In the genomic region with DNA sequence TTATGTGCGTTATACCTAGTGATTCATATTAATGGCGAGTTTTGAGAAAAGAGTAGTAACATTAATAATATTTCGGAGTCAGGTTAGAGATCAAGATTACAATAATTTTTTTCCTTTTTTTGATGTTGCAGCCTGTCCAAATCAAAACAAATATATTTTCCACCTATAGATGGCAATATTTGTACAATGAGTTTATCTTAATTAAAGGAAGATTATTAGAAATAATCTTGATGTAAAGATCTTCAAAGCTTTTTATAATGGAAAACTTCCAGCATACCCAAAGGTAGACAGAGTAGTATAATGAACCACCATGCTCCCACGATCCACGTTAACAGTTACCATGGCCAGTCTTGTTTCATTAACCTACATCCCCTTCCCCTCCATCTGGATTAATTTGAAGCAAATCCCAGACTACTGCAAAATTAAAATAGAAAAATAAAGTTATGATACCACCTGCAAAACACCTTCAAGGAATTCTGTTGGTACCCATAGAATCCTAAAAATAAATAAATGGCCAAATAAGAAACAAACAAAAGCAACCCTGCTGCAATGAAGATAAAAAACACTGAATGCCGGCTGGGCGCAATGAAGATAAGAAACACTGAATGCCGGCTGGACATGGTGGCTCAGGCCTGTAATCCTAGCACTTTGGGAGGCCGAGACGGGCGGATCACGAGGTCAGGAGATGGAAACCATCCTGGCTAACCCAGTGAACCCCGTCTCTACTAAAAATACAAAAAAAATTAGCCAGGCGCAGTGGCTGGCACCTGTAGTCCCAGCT, we compare ENCODE assay signal across 12 cellular contexts. TPM values are rescaled to one million over a fixed set of nuclear protein-coding genes. Genes with fewer than 3 reads are reported as not detected.
DNase-seq lines count a peak whose midpoint lies in the region; ATAC-seq, FAIRE-seq and TF ChIP-seq lines count a peak whose summit lies in the region.
"Had no signal": no experiment of that assay in that cellular context is flagged by ENCODE, and none has a peak within 500 bp of the region (broad histone marks: within the 10 kb centered on the region; RNA-seq: fewer than 3 reads in every experiment).

No MANE protein-coding gene starts in this region.

- peak; percentile 96 for FAIRE-seq in A204.1 (lab: Jason Lieb, UNC)
- FAIRE-seq in G401.6 (lab: Jason Lieb, UNC), result peak; percentile 83

- H3K27ac Mint-ChIP-seq in endothelial cell (ENCODE audit: unreplicated experiment), result no peak overlapping the region
- H3K27ac Mint-ChIP-seq: IgD-negative memory B cell; stimulated activated naive CD8-positive, alpha-beta T cell treated with anti-CD3 and anti-CD28 coated beads, Interleukin-15, Interleukin-2, amounts not matched to agents 100 ng/mL and 50 ng/mL, for 24 hours had no signal

- DNase-seq in OCI-M1 (lab: John Stamatoyannopoulos, UW) (peak; percentile 21), endothelial cell (ENCODE audit: low spot score) (no peak), GF-D8 (lab: John Stamatoyannopoulos, UW) (no peak), NCI-H82 treated with DMSO at 0.1 percent for 48 hours (lab: John Stamatoyannopoulos, UW; ENCODE audit: unreplicated experiment) (no peak)
- no peak for DNase-seq in stimulated activated naive CD8-positive, alpha-beta T cell treated with anti-CD3 and anti-CD28 coated beads, Interleukin-15, Interleukin-2, amounts not matched to agents 100 U/mL and 50 U/mL, for 24 hours
- DNase-seq: COR-L47, NCI-H526 treated with DMSO at 0.1 percent for 48 hours had no signal

- no peaks in the 10 kb centered on the region for H3K4me1 Mint-ChIP-seq in endothelial cell (ENCODE audit: unreplicated experiment)

- TF ChIP-seq CTCF in endothelial cell (IDR thresholded peaks at IDR 0.05; ENCODE audit: unreplicated experiment), result peak; percentile 33

- no peak for ATAC-seq in stimulated activated naive CD8-positive, alpha-beta T cell treated with anti-CD3 and anti-CD28 coated beads, Interleukin-15, Interleukin-2, amounts not matched to agents 100 U/mL and 50 U/mL, for 24 hours
- no peak for ATAC-seq in GM19324 (IDR thresholded peaks at IDR 0.05; ENCODE audit: low FRiP score, unreplicated experiment)

- H3K9me3 Mint-ChIP-seq in endothelial cell (ENCODE audit: unreplicated experiment), result no peaks in the 10 kb centered on the region
- H3K9me3 Mint-ChIP-seq: IgD-negative memory B cell; stimulated activated naive CD8-positive, alpha-beta T cell treated with anti-CD3 and anti-CD28 coated beads, Interleukin-15, Interleukin-2, amounts not matched to agents 100 ng/mL and 50 ng/mL, for 24 hours had no signal

- H3K27me3 Mint-ChIP-seq in endothelial cell (ENCODE audit: unreplicated experiment), result no peaks in the 10 kb centered on the region

- no peak overlapping the region for H3K4me3 Mint-ChIP-seq in endothelial cell (ENCODE audit: unreplicated experiment)
- H3K4me3 Mint-ChIP-seq: IgD-negative memory B cell; stimulated activated naive CD8-positive, alpha-beta T cell treated with anti-CD3 and anti-CD28 coated beads, Interleukin-15, Interleukin-2, amounts not matched to agents 100 ng/mL and 50 ng/mL, for 24 hours had no signal

- no peaks in the 10 kb centered on the region for H3K36me3 Mint-ChIP-seq in endothelial cell (ENCODE audit: low read depth, unreplicated experiment)
- H3K36me3 Mint-ChIP-seq: IgD-negative memory B cell had no signal

RNA-seq across cellular contexts. Expression of a gene that starts 46.5 kb away (rescaled TPM):
- 4.9 TPM for total RNA-seq in endothelial cell (ENCODE audit: unreplicated experiment)

RNA-seq across cellular contexts. Expression of a gene that starts 50.9 kb away (rescaled TPM):
- total RNA-seq in endothelial cell (ENCODE audit: unreplicated experiment), result not detected
